In the genomic region with DNA sequence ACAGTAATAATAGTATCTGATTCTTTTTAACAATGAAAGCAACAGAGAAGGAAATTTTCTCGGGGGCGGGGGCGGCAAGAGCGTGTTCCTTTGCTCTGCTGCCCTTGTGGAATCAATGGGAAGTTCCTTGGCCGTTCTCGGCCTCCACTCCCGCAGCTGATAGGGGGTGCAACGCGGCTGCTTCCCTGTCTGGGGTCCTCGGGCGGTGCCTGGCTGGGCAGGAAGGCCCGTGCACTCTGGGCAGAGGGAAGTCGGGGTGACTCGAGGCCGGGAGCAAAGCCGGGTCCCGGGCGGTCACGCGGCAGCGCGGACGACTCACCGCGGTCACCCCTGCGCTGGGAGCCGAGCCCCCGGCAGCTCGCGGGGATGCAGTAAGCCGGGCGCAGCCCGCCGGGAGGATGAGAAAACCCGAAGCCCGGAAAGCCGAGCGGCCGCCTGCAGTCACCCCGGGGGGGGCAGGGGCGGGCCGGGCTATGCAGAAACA, we compare ENCODE assay signal across 8 cellular contexts. TPM values are rescaled to one million over a fixed set of nuclear protein-coding genes. Genes with fewer than 3 reads are reported as not detected.
DNase-seq lines count a peak whose midpoint lies in the region; ATAC-seq and TF ChIP-seq lines count a peak whose summit lies in the region.

No MANE protein-coding gene starts in this region.

- 0 out of 2 replicates have a peak, but pooled peaks cover 1% of the 10 kb centered on the region for H3K36me3 ChIP-seq in BJ (ENCODE audit: control insufficient read depth, insufficient read depth, low read length)
- H3K36me3 ChIP-seq in HEK293 (ENCODE audit: control insufficient read depth in 2 of 2, insufficient read depth in 1 of 2, low read length in 2 of 2) = no peaks in the 10 kb centered on the region
- H3K36me3 ChIP-seq in body of pancreas (replicated peaks in 1 of 2; ENCODE audit: insufficient read depth in 1 of 2, low read depth in 2 of 2) = no peaks in the 10 kb centered on the region
- H3K36me3 ChIP-seq in mucosa of rectum (ENCODE audit: control insufficient read depth in 2 of 2, insufficient read depth in 2 of 2, low read length in 2 of 2) = no peaks in the 10 kb centered on the region

- H3K4me3 ChIP-seq in BJ (ENCODE audit: low read depth, low read length) = peak overlapping the region; percentile 56
- peak overlapping the region; percentile 41 for H3K4me3 ChIP-seq in HEK293 (ENCODE audit: low read depth, low read length)
- H3K4me3 ChIP-seq in body of pancreas = peak overlapping the region in 1 of 2 donors; percentile 33
- H3K4me3 ChIP-seq in mucosa of rectum (ENCODE audit: low read length in 2 of 2) = peak overlapping the region; percentile 7 to 58

- intact Hi-C loops in body of pancreas (cut with DNase I) = no loop called here

- H3K9ac ChIP-seq in mucosa of rectum (ENCODE audit: low read depth in 1 of 2, low read length in 2 of 2) = no peak overlapping the region

- CTCF ChIA-PET in BJ (lab: Yijun Ruan, JAX) (interaction anchor here (0.6 to 5.8 kb wide), 3 partner anchors 15 to 54 kb away, joined by 3 to 48 read pairs (median 9); no protein-coding TSS in a partner anchor), HEK293 (lab: Yijun Ruan, JAX) (no interaction called here)

- no peaks in the 10 kb centered on the region for H3K27me3 ChIP-seq in BJ (ENCODE audit: control insufficient read depth, insufficient read depth, low read length)
- H3K27me3 ChIP-seq in body of pancreas = peaks cover 8 to 17% of the 10 kb centered on the region in 2 donors
- H3K27me3 ChIP-seq in mucosa of rectum (ENCODE audit: control insufficient read depth in 2 of 2, insufficient read depth in 2 of 2, low read length in 2 of 2) = peaks cover 14 to 17% of the 10 kb centered on the region in 2 donors

- no peak for DNase-seq in BJ (ENCODE audit: low read depth)
- no peak for DNase-seq in body of pancreas
- DNase-seq in ureter (ENCODE audit: low spot score) = no peak
- no peak for DNase-seq in NAMALWA (ENCODE audit: low spot score)
- no peak for DNase-seq in activated effector memory CD4-positive, alpha-beta T cell treated with Interleukin-2 at 50 U/mL for 16 hours

- H3K9me3 ChIP-seq in HEK293 (ENCODE audit: control insufficient read depth, insufficient read depth, low read depth, low read length) = no peaks in the 10 kb centered on the region
- no peaks in the 10 kb centered on the region for H3K9me3 ChIP-seq in body of pancreas
- no peaks in the 10 kb centered on the region for H3K9me3 ChIP-seq in mucosa of rectum (ENCODE audit: control insufficient read depth in 2 of 2, low read length in 2 of 2)

- no peak for TF ChIP-seq POLR2A in body of pancreas (IDR thresholded peaks at IDR 0.05)

- H3K4me1 ChIP-seq in HEK293 (ENCODE audit: control insufficient read depth, insufficient read depth, low read length) (peaks cover 16% of the 10 kb centered on the region), body of pancreas (peaks cover 45% of the 10 kb centered on the region), mucosa of rectum (ENCODE audit: control insufficient read depth in 2 of 2, insufficient read depth in 2 of 2, low read length in 2 of 2) (peaks cover 0 to 12% of the 10 kb centered on the region in 2 donors)

- WGBS in body of pancreas, 2 donors = 2 to 12% methylated on average over 7 to 41 of the region's 42 CpGs

- no peak overlapping the region for H3K27ac ChIP-seq in HEK293 (ENCODE audit: extremely low read depth, low read depth, low read length)
- H3K27ac ChIP-seq in body of pancreas = no peak overlapping the region
- no peak overlapping the region for H3K27ac ChIP-seq in mucosa of rectum (ENCODE audit: low read depth in 2 of 2, low read length in 2 of 2)

- TF ChIP-seq CTCF in BJ (IDR thresholded peaks at IDR 0.05; ENCODE audit: insufficient read depth, low read depth, low read length) (peak; percentile 9; the same call in 1 of the 2 replicates), HEK293 (tag by site-specific recombination; IDR thresholded peaks at IDR 0.05) (peak; percentile 59), body of pancreas (IDR thresholded peaks at IDR 0.05) (no peak)

- POLR2A ChIA-PET in BJ (lab: Charles Lee) (no interaction called here), HEK293 (lab: Yijun Ruan, JAX) (interaction anchor here (2.1 to 2.4 kb wide), 3 partner anchors 15 to 52 kb away, joined by 5 to 10 read pairs (median 8); partner anchors contain the start of gene TCF25)

- ATAC-seq in body of pancreas = peak; percentile 7
- no peak for ATAC-seq in HG02623 (IDR thresholded peaks at IDR 0.05; ENCODE audit: unreplicated experiment)

TF ChIP-seq in HEK293, 187 proteins besides CTCF, POLR2A, EP300 and RAD21 (continues in another document):
- TF ChIP-seq ZNF37A (tag by site-specific recombination; IDR thresholded peaks at IDR 0.05) (no peak), ZNF341 (tag by site-specific recombination; IDR thresholded peaks at IDR 0.05; ENCODE audit: low read depth) (peak; percentile 91), ZSCAN23 (tag by site-specific recombination; IDR thresholded peaks at IDR 0.05) (no peak), ZNF777 (tag by site-specific recombination; IDR thresholded peaks at IDR 0.05; ENCODE audit: borderline replicate concordance) (no peak), GLIS2 (tag by site-specific recombination; IDR thresholded peaks at IDR 0.05) (peak; percentile 86; the same call in 1 of the 2 replicates), ZFP41 (tag by site-specific recombination; IDR thresholded peaks at IDR 0.05; ENCODE audit: borderline replicate concordance) (no peak), ZNF280C (tag by site-specific recombination; IDR thresholded peaks at IDR 0.05) (no peak), ZNF768 (tag by site-specific recombination; IDR thresholded peaks at IDR 0.05) (no peak), MEIS1 (CRISPR knock-in tag; IDR thresholded peaks at IDR 0.05; ENCODE audit: borderline replicate concordance) (no peak), ZBTB26 (tag by site-specific recombination; optimal IDR thresholded peaks at IDR 0.05) (peak; percentile 62), ZNF621 (tag by site-specific recombination; IDR thresholded peaks at IDR 0.05) (no peak), ZNF791 (tag by site-specific recombination; IDR thresholded peaks at IDR 0.05) (no peak)

RNA-seq across cellular contexts. Expression of gene TUBB3, which starts 2.5 kb away (rescaled TPM):
- polyA plus RNA-seq in BJ (2011; rRNA removed) = 55.2 and 108 TPM in 2 replicates
- 94.7 and 103 TPM in 2 replicates for polyA minus RNA-seq in BJ (2011; rRNA and poly(A)+ RNA removed)
- total RNA-seq in body of pancreas (1 to 10 TPM in 1 of 2 donors, not detected in 1; 2.9 TPM), ureter (4.1 TPM)

RNA-seq across cellular contexts. Expression of gene MC1R, which starts 7.0 kb away (rescaled TPM):
- 4.6 and 7.2 TPM in 2 replicates for polyA plus RNA-seq in BJ (2011; rRNA removed)
- 4.1 and 5.6 TPM in 2 replicates for polyA minus RNA-seq in BJ (2011; rRNA and poly(A)+ RNA removed)
- total RNA-seq in body of pancreas (1 to 10 TPM; 3.6 TPM), ureter (12.3 TPM)

RNA-seq across cellular contexts. Expression of gene DEF8, which starts 22.9 kb away (rescaled TPM):
- polyA plus RNA-seq in BJ (2011; rRNA removed) = 75.5 and 109 TPM in 2 replicates
- polyA minus RNA-seq in BJ (2011; rRNA and poly(A)+ RNA removed) = 26.0 and 40.9 TPM in 2 replicates
- total RNA-seq in body of pancreas (10 to 100 TPM; 51.6 to 80.8 TPM), ureter (45.9 TPM)

RNA-seq across cellular contexts. Expression of gene TCF25, which starts 52.2 kb away (rescaled TPM):
- polyA plus RNA-seq in BJ (2011; rRNA removed) = 131 and 219 TPM in 2 replicates
- 105 and 124 TPM in 2 replicates for polyA minus RNA-seq in BJ (2011; rRNA and poly(A)+ RNA removed)
- 100 to 1,000 TPM in 1 of 2 donors, 10 to 100 TPM in 1; 74.2 to 258 TPM for total RNA-seq in body of pancreas
- 224 TPM for total RNA-seq in ureter

Comparison
In these comparisons a context has a peak if more than half of its experiments do, and no peak if none do; other contexts are left out.
1. CTCF ChIP-seq: peak in BJ (single experiment) and HEK293 (single experiment); none in body of pancreas (0 of 7).